ENCODE assay signal across 1 cellular context in the genomic region with DNA sequence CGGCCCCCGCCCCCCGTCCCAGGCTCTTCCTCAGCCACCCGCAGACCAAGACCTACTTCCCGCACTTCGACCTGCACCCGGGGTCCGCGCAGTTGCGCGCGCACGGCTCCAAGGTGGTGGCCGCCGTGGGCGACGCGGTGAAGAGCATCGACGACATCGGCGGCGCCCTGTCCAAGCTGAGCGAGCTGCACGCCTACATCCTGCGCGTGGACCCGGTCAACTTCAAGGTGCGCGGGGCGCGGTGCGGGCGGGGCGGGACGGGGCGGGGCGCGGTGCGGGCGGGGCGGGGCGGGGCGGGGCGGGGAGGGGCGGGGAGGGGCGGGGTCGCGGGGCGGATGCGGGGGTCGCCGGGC.
TF ChIP-seq lines count a peak whose summit lies in the region.
"Not testable (repeated sequence)": the region's sequence is repeated elsewhere in the genome, so short reads cannot be mapped to it uniquely, and the experiment has no call there.

No MANE protein-coding gene starts in this region.

TF ChIP-seq in K562, 482 proteins besides CTCF, POLR2A, EP300 and RAD21:
- not testable (repeated sequence) for TF ChIP-seq NR2C2 (CRISPR knock-in tag; IDR thresholded peaks at IDR 0.05)
- 0 out of 2 replicates have a peak, but pooled peaks have one; percentile 6 for TF ChIP-seq NR2C2 (tag; IDR thresholded peaks at IDR 0.05)
- TF ChIP-seq, protein P1, sequence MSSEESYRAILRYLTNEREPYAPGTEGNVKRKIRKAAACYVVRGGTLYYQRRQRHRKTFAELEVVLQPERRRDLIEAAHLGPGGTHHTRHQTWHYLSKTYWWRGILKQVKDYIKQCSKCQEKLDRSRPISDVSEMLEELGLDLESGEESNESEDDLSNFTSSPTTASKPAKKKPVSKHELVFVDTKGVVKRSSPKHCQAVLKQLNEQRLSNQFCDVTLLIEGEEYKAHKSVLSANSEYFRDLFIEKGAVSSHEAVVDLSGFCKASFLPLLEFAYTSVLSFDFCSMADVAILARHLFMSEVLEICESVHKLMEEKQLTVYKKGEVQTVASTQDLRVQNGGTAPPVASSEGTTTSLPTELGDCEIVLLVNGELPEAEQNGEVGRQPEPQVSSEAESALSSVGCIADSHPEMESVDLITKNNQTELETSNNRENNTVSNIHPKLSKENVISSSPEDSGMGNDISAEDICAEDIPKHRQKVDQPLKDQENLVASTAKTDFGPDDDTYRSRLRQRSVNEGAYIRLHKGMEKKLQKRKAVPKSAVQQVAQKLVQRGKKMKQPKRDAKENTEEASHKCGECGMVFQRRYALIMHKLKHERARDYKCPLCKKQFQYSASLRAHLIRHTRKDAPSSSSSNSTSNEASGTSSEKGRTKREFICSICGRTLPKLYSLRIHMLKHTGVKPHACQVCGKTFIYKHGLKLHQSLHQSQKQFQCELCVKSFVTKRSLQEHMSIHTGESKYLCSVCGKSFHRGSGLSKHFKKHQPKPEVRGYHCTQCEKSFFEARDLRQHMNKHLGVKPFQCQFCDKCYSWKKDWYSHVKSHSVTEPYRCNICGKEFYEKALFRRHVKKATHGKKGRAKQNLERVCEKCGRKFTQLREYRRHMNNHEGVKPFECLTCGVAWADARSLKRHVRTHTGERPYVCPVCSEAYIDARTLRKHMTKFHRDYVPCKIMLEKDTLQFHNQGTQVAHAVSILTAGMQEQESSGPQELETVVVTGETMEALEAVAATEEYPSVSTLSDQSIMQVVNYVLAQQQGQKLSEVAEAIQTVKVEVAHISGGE (CRISPR knock-in tag; IDR thresholded peaks at IDR 0.05), result peak in 1 of 3 experiments; percentile 8; a peak in 1 of 6 replicates
